ENCODE assay signal across 23 cellular contexts in the genomic region with DNA sequence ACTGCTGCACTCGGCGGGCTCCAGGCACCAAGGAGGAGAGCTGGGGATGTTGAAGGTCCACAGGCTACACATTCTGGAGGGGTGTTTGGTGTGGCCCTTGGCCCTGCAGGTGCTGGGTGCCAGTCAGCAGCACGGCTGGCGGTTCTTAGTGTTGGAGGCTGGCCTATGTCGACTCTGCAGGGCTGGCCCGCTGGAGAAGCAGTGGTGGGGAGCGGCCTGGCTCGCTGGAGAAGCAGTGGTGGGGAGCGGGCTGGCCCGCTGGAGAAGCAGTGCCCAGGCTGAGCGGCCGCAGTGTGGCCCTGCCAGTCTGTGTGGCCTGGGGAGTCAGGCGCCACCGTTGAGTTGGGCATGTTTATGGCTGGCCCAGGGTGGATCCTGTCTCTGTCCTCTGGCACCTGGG.
"Had no signal": no experiment of that assay in that cellular context is flagged by ENCODE, and none has a peak within 500 bp of the region (broad histone marks: within the 10 kb centered on the region; RNA-seq: fewer than 3 reads in every experiment).

No MANE protein-coding gene starts in this region.

- H3K4me3 Mint-ChIP-seq: activated B cell treated with CpG ODN at 0.5 μM for 24 hours; activated CD4-positive, alpha-beta T cell treated with anti-CD3 and anti-CD28 coated beads for 36 hours; activated naive CD8-positive, alpha-beta T cell treated with anti-CD3 and anti-CD28 coated beads, Interleukin-2, amount 50 U/mL, for 24 hours; natural killer cell treated with Interleukin-12 subunit alpha and Interleukin-12 subunit beta and Interleukin-15 and Interleukin-18, amount 100 ng/mL, for 72 hours had no signal

- H2AFZ ChIP-seq: parathyroid adenoma had no signal

- H3K4me1 Mint-ChIP-seq: activated B cell treated with CpG ODN at 0.5 μM for 24 hours; activated CD4-positive, alpha-beta T cell treated with anti-CD3 and anti-CD28 coated beads for 36 hours; activated naive CD8-positive, alpha-beta T cell treated with anti-CD3 and anti-CD28 coated beads, Interleukin-2, amount 50 U/mL, for 24 hours had no signal

- H3K27me3 ChIP-seq: right lobe of liver, stomach, suprapubic skin, tibial nerve had no signal

- H3K9ac ChIP-seq: parathyroid adenoma had no signal

- H3K4me1 ChIP-seq: parathyroid adenoma, right lobe of liver had no signal

- H3K9me3 ChIP-seq: right lobe of liver, stomach, suprapubic skin, tibial nerve had no signal

- H3K27ac ChIP-seq: parathyroid adenoma, right lobe of liver, skin epidermis, stomach, suprapubic skin had no signal

- H3K36me3 Mint-ChIP-seq: natural killer cell treated with Interleukin-12 subunit alpha and Interleukin-12 subunit beta and Interleukin-15 and Interleukin-18, amount 100 ng/mL, for 72 hours had no signal

- H3K4me3 ChIP-seq: right lobe of liver, skin epidermis, stomach, suprapubic skin, tibial nerve had no signal

- ATAC-seq: activated CD4-positive, alpha-beta T cell treated with anti-CD3 and anti-CD28 coated beads for 36 hours; activated naive CD8-positive, alpha-beta T cell treated with anti-CD3 and anti-CD28 coated beads, Interleukin-2, amount 50 U/mL, for 24 hours; esophagus mucosa; left cardiac atrium; natural killer cell treated with Interleukin-12 subunit alpha and Interleukin-12 subunit beta and Interleukin-15 and Interleukin-18, amount 100 ng/mL, for 72 hours; right lobe of liver had no signal

- H3K27ac Mint-ChIP-seq: activated B cell treated with CpG ODN at 0.5 μM for 24 hours; activated CD4-positive, alpha-beta T cell treated with anti-CD3 and anti-CD28 coated beads for 36 hours; activated naive CD8-positive, alpha-beta T cell treated with anti-CD3 and anti-CD28 coated beads, Interleukin-2, amount 50 U/mL, for 24 hours; natural killer cell treated with Interleukin-12 subunit alpha and Interleukin-12 subunit beta and Interleukin-15 and Interleukin-18, amount 100 ng/mL, for 72 hours had no signal

- H3K9me3 Mint-ChIP-seq: activated B cell treated with CpG ODN at 0.5 μM for 24 hours; activated naive CD8-positive, alpha-beta T cell treated with anti-CD3 and anti-CD28 coated beads, Interleukin-2, amount 50 U/mL, for 24 hours; natural killer cell treated with Interleukin-12 subunit alpha and Interleukin-12 subunit beta and Interleukin-15 and Interleukin-18, amount 100 ng/mL, for 72 hours had no signal

- DNase-seq: activated B cell treated with CpG ODN at 0.5 μM for 24 hours; activated CD4-positive, alpha-beta T cell treated with anti-CD3 and anti-CD28 coated beads for 36 hours; activated CD4-positive, alpha-beta T cell treated with anti-CD3 and anti-CD28 coated beads, Interleukin-2, amount 50 U/mL, for 4 hours; activated effector memory CD4-positive, alpha-beta T cell treated with anti-CD3 and anti-CD28 coated beads, Interleukin-2, amount 50 U/mL, for 16 hours; activated naive CD4-positive, alpha-beta T cell treated with anti-CD3 and anti-CD28 coated beads, Interleukin-2, amount 50 U/mL, for 16 hours; activated naive CD8-positive, alpha-beta T cell treated with anti-CD3 and anti-CD28 coated beads, Interleukin-2, amount 50 U/mL, for 24 hours; central memory CD4-positive, alpha-beta T cell; dermis blood vessel endothelial cell; effector CD8-positive, alpha-beta T cell; foreskin melanocyte; hippocampal formation; left cardiac atrium; nucleus accumbens; stimulated activated CD4-positive, alpha-beta T cell treated with anti-CD3 and anti-CD28 coated beads, Interleukin-1b, Interleukin-23, amount 100 ng/mL, for 48 hours; stomach; T1000 had no signal

- H3K27me3 Mint-ChIP-seq: activated B cell treated with CpG ODN at 0.5 μM for 24 hours; activated CD4-positive, alpha-beta T cell treated with anti-CD3 and anti-CD28 coated beads for 36 hours; activated naive CD8-positive, alpha-beta T cell treated with anti-CD3 and anti-CD28 coated beads, Interleukin-2, amount 50 U/mL, for 24 hours; natural killer cell treated with Interleukin-12 subunit alpha and Interleukin-12 subunit beta and Interleukin-15 and Interleukin-18, amount 100 ng/mL, for 72 hours had no signal
